ENCODE assay signal across 1 cellular context in genomic region chr15:48965972-48966371, GRCh38.
TF ChIP-seq lines count a peak whose summit lies in the region.

No MANE protein-coding gene starts in this region.

TF ChIP-seq in SK-N-SH treated with all-trans-retinoic acid at 6 μM for 48 hours, 23 proteins besides CTCF, POLR2A, EP300 and RAD21 (continued from another document):
- TF ChIP-seq TSHZ2 (CRISPR knock-in tag; IDR thresholded peaks at IDR 0.05) = no peak
- TF ChIP-seq PATZ1 (CRISPR knock-in tag; IDR thresholded peaks at IDR 0.05; ENCODE audit: borderline replicate concordance) = no peak
- no peak for TF ChIP-seq ESRRG (CRISPR knock-in tag; IDR thresholded peaks at IDR 0.05)
- TF ChIP-seq, protein P1, sequence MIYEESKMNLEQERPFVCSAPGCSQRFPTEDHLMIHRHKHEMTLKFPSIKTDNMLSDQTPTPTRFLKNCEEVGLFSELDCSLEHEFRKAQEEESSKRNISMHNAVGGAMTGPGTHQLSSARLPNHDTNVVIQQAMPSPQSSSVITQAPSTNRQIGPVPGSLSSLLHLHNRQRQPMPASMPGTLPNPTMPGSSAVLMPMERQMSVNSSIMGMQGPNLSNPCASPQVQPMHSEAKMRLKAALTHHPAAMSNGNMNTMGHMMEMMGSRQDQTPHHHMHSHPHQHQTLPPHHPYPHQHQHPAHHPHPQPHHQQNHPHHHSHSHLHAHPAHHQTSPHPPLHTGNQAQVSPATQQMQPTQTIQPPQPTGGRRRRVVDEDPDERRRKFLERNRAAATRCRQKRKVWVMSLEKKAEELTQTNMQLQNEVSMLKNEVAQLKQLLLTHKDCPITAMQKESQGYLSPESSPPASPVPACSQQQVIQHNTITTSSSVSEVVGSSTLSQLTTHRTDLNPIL (CRISPR knock-in tag; IDR thresholded peaks at IDR 0.05; ENCODE audit: low read depth) = no peak
- no peak for TF ChIP-seq RARB (CRISPR knock-in tag; IDR thresholded peaks at IDR 0.05)
